ENCODE assay signal across 8 cellular contexts in the genomic region with DNA sequence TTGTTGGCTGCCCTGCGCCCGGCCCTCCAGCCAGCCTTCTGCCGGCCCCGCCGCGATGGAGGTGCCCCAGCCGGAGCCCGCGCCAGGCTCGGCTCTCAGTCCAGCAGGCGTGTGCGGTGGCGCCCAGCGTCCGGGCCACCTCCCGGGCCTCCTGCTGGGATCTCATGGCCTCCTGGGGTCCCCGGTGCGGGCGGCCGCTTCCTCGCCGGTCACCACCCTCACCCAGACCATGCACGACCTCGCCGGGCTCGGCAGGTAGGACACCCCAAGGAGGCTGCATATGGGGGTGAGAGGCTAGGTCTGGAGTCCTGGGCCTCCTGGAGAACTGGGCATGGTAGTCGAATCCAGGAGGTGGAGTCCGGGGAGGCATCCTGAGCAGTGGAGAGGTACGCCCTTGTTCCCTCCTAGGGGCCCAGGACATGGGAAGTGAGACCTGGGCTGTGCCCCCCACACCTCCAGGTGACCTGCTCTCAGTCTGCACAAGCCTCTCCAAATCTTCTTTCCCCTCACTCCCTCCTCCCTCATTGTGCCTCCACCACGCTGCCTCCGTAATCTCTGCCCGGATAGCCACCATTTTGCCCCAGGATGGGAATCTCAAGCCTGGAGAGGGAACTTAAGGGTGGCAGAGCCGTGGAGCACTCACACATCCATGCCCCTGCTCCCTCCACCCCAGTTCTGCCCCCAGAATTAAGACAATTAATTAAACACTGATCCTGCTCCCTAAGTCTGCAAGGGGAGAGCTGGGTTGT. TPM values are rescaled to one million over a fixed set of nuclear protein-coding genes. Genes with fewer than 3 reads are reported as not detected.
DNase-seq lines count a peak whose midpoint lies in the region; ATAC-seq, FAIRE-seq and TF ChIP-seq lines count a peak whose summit lies in the region.

No MANE protein-coding gene starts in this region.

- intact Hi-C loops in Calu3 (cut with micrococcal nuclease; ENCODE audit: unreplicated experiment) (no loop called here), testis (cut with DNase I; ENCODE audit: low total_unique reads) (no loop called here)
- intact Hi-C loops in activated T-helper 1 cell treated with anti-CD3 and anti-CD28 coated beads, Interleukin-12 subunit alpha, Interleukin-12 subunit beta, Interleukin-2, Interleukin-4 antibody, amounts not matched to agents 30 ng/mL and 10 ng/mL and 1 ng/mL, durations not matched to agents 14 hours and 24 hours and 36 hours (cut with micrococcal nuclease) = loop anchor here (1.0 to 10.0 kb wide), 5 partner anchors 29 to 1328 kb away; a partner anchor contains a TSS

- 46 to 59% methylated on average over 5 to 8 of the region's 33 CpGs for WGBS in testis, 2 donors

- H3K4me2 ChIP-seq in keratinocyte (ENCODE audit: control insufficient read depth, extremely low read depth, insufficient read depth, low read depth, low read length) = peak overlapping the region; percentile 97

- H3K27me3 ChIP-seq in keratinocyte (ENCODE audit: control insufficient read depth, extremely low read depth, insufficient read depth, low read length) (no peaks in the 10 kb centered on the region), testis (no peaks in the 10 kb centered on the region)

- H3K9me3 ChIP-seq in keratinocyte (ENCODE audit: control insufficient read depth, low read depth, low read length) (no peaks in the 10 kb centered on the region), testis (no peaks in the 10 kb centered on the region)

- ATAC-seq in HG03097 (IDR thresholded peaks at IDR 0.05; ENCODE audit: low FRiP score, unreplicated experiment) = peak; percentile 12
- no peak for ATAC-seq in HG02981 (IDR thresholded peaks at IDR 0.05; ENCODE audit: unreplicated experiment)

- peak overlapping the region; percentile 74 for H3K27ac Mint-ChIP-seq in Calu3 (ENCODE audit: unreplicated experiment)
- H3K27ac Mint-ChIP-seq in activated T-helper 1 cell treated with anti-CD3 and anti-CD28 coated beads, Interleukin-12 subunit alpha, Interleukin-12 subunit beta, Interleukin-2, Interleukin-4 antibody, amounts not matched to agents 30 ng/mL and 10 ng/mL and 1 ng/mL, durations not matched to agents 14 hours and 24 hours and 36 hours = peak overlapping the region; percentile 87

- peaks cover 32% of the 10 kb centered on the region for H3K79me2 ChIP-seq in keratinocyte (ENCODE audit: control insufficient read depth, insufficient read depth, low read length)

- peaks cover 47% of the 10 kb centered on the region for H3K4me1 ChIP-seq in keratinocyte (ENCODE audit: control insufficient read depth, extremely low read depth, insufficient read depth, low read length)
- peaks cover 3% of the 10 kb centered on the region for H3K4me1 ChIP-seq in testis

- dilution Hi-C loops in keratinocyte (cut with MboI; ENCODE audit: extremely low pct_ligation_motif_present, low sequenced_read_pairs) = no loop called here

- H2AFZ ChIP-seq in keratinocyte (ENCODE audit: control insufficient read depth, low read length) = peak overlapping the region; percentile 36

- H3K27ac ChIP-seq in keratinocyte (ENCODE audit: control insufficient read depth, insufficient read depth, low read length) (peak overlapping the region; percentile 84), testis (peak overlapping the region; percentile 92 to 94)

- H3K4me3 Mint-ChIP-seq in Calu3 (ENCODE audit: low read depth, unreplicated experiment) = peak overlapping the region; percentile 97
- peak overlapping the region; percentile 91 for H3K4me3 Mint-ChIP-seq in activated T-helper 1 cell treated with anti-CD3 and anti-CD28 coated beads, Interleukin-12 subunit alpha, Interleukin-12 subunit beta, Interleukin-2, Interleukin-4 antibody, amounts not matched to agents 30 ng/mL and 10 ng/mL and 1 ng/mL, durations not matched to agents 14 hours and 24 hours and 36 hours

- no peaks in the 10 kb centered on the region for H3K9me1 ChIP-seq in keratinocyte (ENCODE audit: control insufficient read depth, extremely low read depth, insufficient read depth, low read length)

- H3K4me1 Mint-ChIP-seq in Calu3 (ENCODE audit: low read depth, unreplicated experiment) = peaks cover 9% of the 10 kb centered on the region
- peaks cover 47% of the 10 kb centered on the region for H3K4me1 Mint-ChIP-seq in activated T-helper 1 cell treated with anti-CD3 and anti-CD28 coated beads, Interleukin-12 subunit alpha, Interleukin-12 subunit beta, Interleukin-2, Interleukin-4 antibody, amounts not matched to agents 30 ng/mL and 10 ng/mL and 1 ng/mL, durations not matched to agents 14 hours and 24 hours and 36 hours (ENCODE audit: low read depth)

- peaks cover 49% of the 10 kb centered on the region for H3K36me3 Mint-ChIP-seq in Calu3 (ENCODE audit: insufficient read depth, unreplicated experiment)
- H3K36me3 Mint-ChIP-seq in activated T-helper 1 cell treated with anti-CD3 and anti-CD28 coated beads, Interleukin-12 subunit alpha, Interleukin-12 subunit beta, Interleukin-2, Interleukin-4 antibody, amounts not matched to agents 30 ng/mL and 10 ng/mL and 1 ng/mL, durations not matched to agents 14 hours and 24 hours and 36 hours (ENCODE audit: low read depth) = peaks cover 26% of the 10 kb centered on the region

- FAIRE-seq in keratinocyte (lab: Jason Lieb, UNC) (peak; percentile 61), frontal cortex (lab: Jason Lieb, UNC) (no peak)

- no TSS peak for BruUV-seq in Calu3 (replicated peaks; lab: Mats Ljungman, UMichigan)

- H3K36me3 ChIP-seq in keratinocyte (ENCODE audit: control insufficient read depth in 2 of 2, extremely low read depth in 1 of 2, insufficient read depth in 2 of 2, low read length in 2 of 2) = peaks cover 17 to 35% of the 10 kb centered on the region in 2 experiments
- H3K36me3 ChIP-seq in testis (ENCODE audit: low read depth, missing control alignments) = no peaks in the 10 kb centered on the region

- no peaks in the 10 kb centered on the region for H3K9me3 Mint-ChIP-seq in Calu3 (ENCODE audit: low read depth, unreplicated experiment)
- no peaks in the 10 kb centered on the region for H3K9me3 Mint-ChIP-seq in activated T-helper 1 cell treated with anti-CD3 and anti-CD28 coated beads, Interleukin-12 subunit alpha, Interleukin-12 subunit beta, Interleukin-2, Interleukin-4 antibody, amounts not matched to agents 30 ng/mL and 10 ng/mL and 1 ng/mL, durations not matched to agents 14 hours and 24 hours and 36 hours

- no peaks in the 10 kb centered on the region for H4K20me1 ChIP-seq in keratinocyte (ENCODE audit: control insufficient read depth, extremely low read depth, insufficient read depth, low read length)

- TF ChIP-seq CTCF in Calu3 (IDR thresholded peaks at IDR 0.05; ENCODE audit: unreplicated experiment) = no peak
- TF ChIP-seq CTCF in keratinocyte (optimal IDR thresholded peaks at IDR 0.05 in 1 of 3, IDR thresholded peaks at IDR 0.05 in 1 of 3, conservative IDR thresholded peaks at IDR 0.05 in 1 of 3; ENCODE audit: extremely low read depth in 1 of 3, insufficient read depth in 2 of 3, low read length in 3 of 3) = no peak
- no peak for TF ChIP-seq CTCF in testis (IDR thresholded peaks at IDR 0.05)

- no peaks in the 10 kb centered on the region for H3K27me3 Mint-ChIP-seq in Calu3 (ENCODE audit: unreplicated experiment)
- H3K27me3 Mint-ChIP-seq in activated T-helper 1 cell treated with anti-CD3 and anti-CD28 coated beads, Interleukin-12 subunit alpha, Interleukin-12 subunit beta, Interleukin-2, Interleukin-4 antibody, amounts not matched to agents 30 ng/mL and 10 ng/mL and 1 ng/mL, durations not matched to agents 14 hours and 24 hours and 36 hours (ENCODE audit: insufficient read depth) = no peaks in the 10 kb centered on the region

- no peak for TF ChIP-seq POLR2A in testis (IDR thresholded peaks at IDR 0.05)

- DNase-seq in Calu3 (no peak), keratinocyte (ENCODE audit: low read depth, low spot score) (no peak), testis (no peak), GDM1 (lab: John Stamatoyannopoulos, UW) (no peak), frontal cortex (ENCODE audit: low spot score in 2 of 2) (no peak)
- DNase-seq in activated T-helper 1 cell treated with anti-CD3 and anti-CD28 coated beads, Interleukin-12 subunit alpha, Interleukin-12 subunit beta, Interleukin-2, Interleukin-4 antibody, amounts not matched to agents 30 ng/mL and 10 ng/mL and 1 ng/mL, durations not matched to agents 14 hours and 24 hours and 36 hours (ENCODE audit: low spot score) = no peak

- CTCF ChIA-PET in Calu3 (lab: Charles Lee) = interaction anchor here (0.7 to 1.0 kb wide), 3 partner anchors 10 to 17 kb away, joined by 3 to 11 read pairs (median 3); a partner anchor contains a TSS

- H3K9ac ChIP-seq in keratinocyte (ENCODE audit: control insufficient read depth, extremely low read depth, insufficient read depth, low read length) = peak overlapping the region; percentile 88

- peak overlapping the region; percentile 74 to 90 (median 86) for H3K4me3 ChIP-seq in keratinocyte (ENCODE audit: control insufficient read depth in 2 of 3, extremely low read depth in 1 of 3, insufficient read depth in 2 of 3, low read depth in 1 of 3, low read length in 3 of 3)
- H3K4me3 ChIP-seq in testis = peak overlapping the region; percentile 59 to 77

RNA-seq across cellular contexts. Expression of a gene that starts 0.5 kb away (rescaled TPM):
- total RNA-seq in Calu3 (2022) (69.6 and 75.0 TPM in 2 replicates), testis (10 to 100 TPM; 25.4 to 45.6 TPM), frontal cortex (6.1 TPM)
- 71.7 and 76.2 TPM in 2 replicates for total RNA-seq in activated T-helper 1 cell treated with anti-CD3 and anti-CD28 coated beads, Interleukin-12 subunit alpha, Interleukin-12 subunit beta, Interleukin-2, Interleukin-4 antibody, amounts not matched to agents 30 ng/mL and 10 ng/mL and 1 ng/mL, durations not matched to agents 14 hours and 24 hours and 36 hours
- polyA plus RNA-seq in keratinocyte (15.0 to 41.5 TPM (median 23.5 TPM) in 3 replicates), testis (ENCODE audit: insufficient read depth, low read depth, low replicate concordance) (14.4 TPM)
- 35.9 TPM for polyA plus RNA-seq in keratinocyte (2011; ENCODE audit: low read depth)
- polyA plus RNA-seq in keratinocyte (2011; cell fraction: cytosol; rRNA removed) = 31.9 and 57.1 TPM in 2 replicates
- polyA plus RNA-seq in keratinocyte (2011; cell fraction: nucleus; rRNA removed) = 89.9 and 117 TPM in 2 replicates
- 14.3 and 38.5 TPM in 2 replicates for polyA plus RNA-seq in keratinocyte (2012; ENCODE audit: low replicate concordance)
- polyA minus RNA-seq in keratinocyte = 19.1 to 77.3 TPM (median 28.9 TPM) in 3 replicates
- polyA minus RNA-seq in keratinocyte (2011; cell fraction: cytosol; rRNA and poly(A)+ RNA removed) = 34.5 TPM
- polyA minus RNA-seq in keratinocyte (2011; cell fraction: nucleus; rRNA and poly(A)+ RNA removed) = 18.8 and 36.4 TPM in 2 replicates

RNA-seq across cellular contexts. Expression of a gene that starts 10.1 kb away (rescaled TPM):
- 44.7 and 44.9 TPM in 2 replicates for total RNA-seq in Calu3 (2022)
- 72.3 and 80.2 TPM in 2 replicates for total RNA-seq in activated T-helper 1 cell treated with anti-CD3 and anti-CD28 coated beads, Interleukin-12 subunit alpha, Interleukin-12 subunit beta, Interleukin-2, Interleukin-4 antibody, amounts not matched to agents 30 ng/mL and 10 ng/mL and 1 ng/mL, durations not matched to agents 14 hours and 24 hours and 36 hours
- 18.1 to 22.3 TPM (median 22.0 TPM) in 3 replicates for polyA plus RNA-seq in keratinocyte
- 20.5 TPM for polyA plus RNA-seq in keratinocyte (2011; ENCODE audit: low read depth)
- polyA plus RNA-seq in keratinocyte (2011; cell fraction: cytosol; rRNA removed) = 14.2 and 31.9 TPM in 2 replicates
- 19.2 and 26.9 TPM in 2 replicates for polyA plus RNA-seq in keratinocyte (2011; cell fraction: nucleus; rRNA removed)
- 19.4 and 51.1 TPM in 2 replicates for polyA plus RNA-seq in keratinocyte (2012; ENCODE audit: low replicate concordance)
- 19.1 to 48.1 TPM (median 20.0 TPM) in 3 replicates for polyA minus RNA-seq in keratinocyte
- polyA minus RNA-seq in keratinocyte (2011; cell fraction: cytosol; rRNA and poly(A)+ RNA removed) = 59.7 TPM
- 16.1 and 19.6 TPM in 2 replicates for polyA minus RNA-seq in keratinocyte (2011; cell fraction: nucleus; rRNA and poly(A)+ RNA removed)
- 10 to 100 TPM; 32.2 to 44.1 TPM for total RNA-seq in testis
- polyA plus RNA-seq in testis (ENCODE audit: insufficient read depth, low read depth, low replicate concordance) = 24.8 TPM
- 58.3 TPM for total RNA-seq in frontal cortex

RNA-seq across cellular contexts. Expression of a gene that starts 15.4 kb away (rescaled TPM):
- total RNA-seq in Calu3 (2022) (0.28 TPM in 1 of 2 replicates, not detected in the other), testis (10 to 100 TPM in 1 of 2 donors, 1 to 10 TPM in 1; 9.8 to 12.1 TPM), frontal cortex (0.41 TPM)
- total RNA-seq in activated T-helper 1 cell treated with anti-CD3 and anti-CD28 coated beads, Interleukin-12 subunit alpha, Interleukin-12 subunit beta, Interleukin-2, Interleukin-4 antibody, amounts not matched to agents 30 ng/mL and 10 ng/mL and 1 ng/mL, durations not matched to agents 14 hours and 24 hours and 36 hours = 0.12 TPM in 1 of 2 replicates, not detected in the other
- polyA plus RNA-seq in keratinocyte (0.06 to 0.09 TPM (median 0.07 TPM) in 3 replicates), testis (ENCODE audit: insufficient read depth, low read depth, low replicate concordance) (28.8 TPM)
- polyA plus RNA-seq in keratinocyte (2011; ENCODE audit: low read depth) = not detected
- polyA plus RNA-seq in keratinocyte (2011; cell fraction: cytosol; rRNA removed) = 0.06 TPM in 1 of 2 replicates, not detected in the other
- polyA plus RNA-seq in keratinocyte (2011; cell fraction: nucleus; rRNA removed) = 0.15 TPM in 2 replicates
- polyA plus RNA-seq in keratinocyte (2012; ENCODE audit: low replicate concordance) = not detected in 2 replicates
- polyA minus RNA-seq in keratinocyte = not detected in 3 replicates
- not detected for polyA minus RNA-seq in keratinocyte (2011; cell fraction: cytosol; rRNA and poly(A)+ RNA removed)
- not detected in 2 replicates for polyA minus RNA-seq in keratinocyte (2011; cell fraction: nucleus; rRNA and poly(A)+ RNA removed)

RNA-seq across cellular contexts. Expression of a gene that starts 23.7 kb away (rescaled TPM):
- total RNA-seq in Calu3 (2022) = 7.2 and 9.5 TPM in 2 replicates
- 14.9 and 15.0 TPM in 2 replicates for total RNA-seq in activated T-helper 1 cell treated with anti-CD3 and anti-CD28 coated beads, Interleukin-12 subunit alpha, Interleukin-12 subunit beta, Interleukin-2, Interleukin-4 antibody, amounts not matched to agents 30 ng/mL and 10 ng/mL and 1 ng/mL, durations not matched to agents 14 hours and 24 hours and 36 hours
- polyA plus RNA-seq in keratinocyte = 4.3 to 9.0 TPM (median 5.2 TPM) in 3 replicates
- polyA plus RNA-seq in keratinocyte (2011; ENCODE audit: low read depth) = 0.51 TPM
- 4.2 and 7.7 TPM in 2 replicates for polyA plus RNA-seq in keratinocyte (2011; cell fraction: cytosol; rRNA removed)
- 4.5 and 6.2 TPM in 2 replicates for polyA plus RNA-seq in keratinocyte (2011; cell fraction: nucleus; rRNA removed)
- 3.2 and 9.7 TPM in 2 replicates for polyA plus RNA-seq in keratinocyte (2012; ENCODE audit: low replicate concordance)
- 5.6 to 13.5 TPM (median 6.1 TPM) in 3 replicates for polyA minus RNA-seq in keratinocyte
- 9.8 TPM for polyA minus RNA-seq in keratinocyte (2011; cell fraction: cytosol; rRNA and poly(A)+ RNA removed)
- polyA minus RNA-seq in keratinocyte (2011; cell fraction: nucleus; rRNA and poly(A)+ RNA removed) = 5.9 and 7.0 TPM in 2 replicates
- total RNA-seq in testis = 10 to 100 TPM; 25.9 to 26.6 TPM
- 26.0 TPM for polyA plus RNA-seq in testis (ENCODE audit: insufficient read depth, low read depth, low replicate concordance)
- total RNA-seq in frontal cortex = 4.1 TPM

RNA-seq across cellular contexts. Expression of a gene that starts 29.1 kb away (rescaled TPM):
- 27.3 and 29.0 TPM in 2 replicates for total RNA-seq in Calu3 (2022)
- 55.5 and 64.6 TPM in 2 replicates for total RNA-seq in activated T-helper 1 cell treated with anti-CD3 and anti-CD28 coated beads, Interleukin-12 subunit alpha, Interleukin-12 subunit beta, Interleukin-2, Interleukin-4 antibody, amounts not matched to agents 30 ng/mL and 10 ng/mL and 1 ng/mL, durations not matched to agents 14 hours and 24 hours and 36 hours
- 25.8 to 44.3 TPM (median 28.2 TPM) in 3 replicates for polyA plus RNA-seq in keratinocyte
- polyA plus RNA-seq in keratinocyte (2011; ENCODE audit: low read depth) = 4.8 TPM
- 27.4 and 60.1 TPM in 2 replicates for polyA plus RNA-seq in keratinocyte (2011; cell fraction: cytosol; rRNA removed)
- polyA plus RNA-seq in keratinocyte (2011; cell fraction: nucleus; rRNA removed) = 14.8 and 21.0 TPM in 2 replicates
- polyA plus RNA-seq in keratinocyte (2012; ENCODE audit: low replicate concordance) = 14.3 and 54.5 TPM in 2 replicates
- polyA minus RNA-seq in keratinocyte = 20.5 to 76.6 TPM (median 31.1 TPM) in 3 replicates
- polyA minus RNA-seq in keratinocyte (2011; cell fraction: cytosol; rRNA and poly(A)+ RNA removed) = 90.0 TPM
- polyA minus RNA-seq in keratinocyte (2011; cell fraction: nucleus; rRNA and poly(A)+ RNA removed) = 10.8 and 13.0 TPM in 2 replicates
- 10 to 100 TPM; 17.6 to 19.7 TPM for total RNA-seq in testis
- 36.5 TPM for polyA plus RNA-seq in testis (ENCODE audit: insufficient read depth, low read depth, low replicate concordance)
- total RNA-seq in frontal cortex = 17.5 TPM
